Comparison of ENCODE assay signal across 31 cellular contexts in the genomic region with DNA sequence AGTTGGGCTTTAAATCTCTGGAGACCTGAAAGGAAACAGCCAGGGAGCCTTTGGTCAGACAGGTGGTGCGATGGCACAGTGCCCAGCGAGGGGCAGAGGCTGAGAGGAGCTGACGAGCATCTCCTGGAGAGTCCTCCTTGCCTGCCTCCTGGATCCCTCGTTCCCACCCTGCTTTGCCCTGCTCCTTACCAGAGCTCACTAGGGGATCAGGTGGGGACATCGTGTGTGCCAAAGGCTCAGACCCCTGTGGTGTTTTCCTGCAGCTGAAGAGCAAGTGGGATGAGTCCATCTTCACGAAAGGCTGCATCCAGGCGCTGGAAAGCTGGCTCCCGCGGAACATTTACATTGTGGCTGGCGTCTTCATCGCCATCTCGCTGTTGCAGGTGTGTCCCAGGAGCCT. TPM values are rescaled to one million over a fixed set of nuclear protein-coding genes. Genes with fewer than 3 reads are reported as not detected.
DNase-seq lines count a peak whose midpoint lies in the region; ATAC-seq, FAIRE-seq and TF ChIP-seq lines count a peak whose summit lies in the region.
"Had no signal": no experiment of that assay in that cellular context is flagged by ENCODE, and none has a peak within 500 bp of the region (broad histone marks: within the 10 kb centered on the region; RNA-seq: fewer than 3 reads in every experiment).

No MANE protein-coding gene starts in this region.

- H3K9me3 ChIP-seq in sigmoid colon, result no peaks in the 10 kb centered on the region
- no peaks in the 10 kb centered on the region for H3K9me3 ChIP-seq in pancreas
- no peaks in the 10 kb centered on the region for H3K9me3 ChIP-seq in tibial nerve
- H3K9me3 ChIP-seq: A549, SJCRH30 had no signal

- no peak for DNase-seq in activated T-cell treated with anti-CD3 and anti-CD28 coated beads, Interleukin-2, amount 50 U/mL, for 24 hours
- DNase-seq in activated T-cell treated with anti-CD3 and anti-CD28 coated beads for 4 hours, result no peak
- DNase-seq in natural killer cell treated with Interleukin-12 subunit alpha and Interleukin-12 subunit beta and Interleukin-15 and Interleukin-18, amount 100 ng/mL, for 72 hours (ENCODE audit: low spot score), result no peak
- DNase-seq in natural killer cell, result no peak
- DNase-seq in sigmoid colon, result peak; percentile 62
- DNase-seq in pancreas, result no peak
- DNase-seq in CD1c-positive myeloid dendritic cell (ENCODE audit: extremely low spot score), result no peak
- DNase-seq in tibial nerve (ENCODE audit: low spot score in 2 of 2), result no peak
- DNase-seq: activated CD4-positive, alpha-beta T cell treated with anti-CD3 and anti-CD28 coated beads for 48 hours; activated T-cell treated with anti-CD3 and anti-CD28 coated beads, Interleukin-2, amount 50 U/mL, for 72 hours; AML-193; central memory CD4-positive, alpha-beta T cell; endodermal cell; glutamatergic neuron; H9; KBM-7; left ventricle myocardium superior; NCI-H1092; NCI-H1694; NCI-H2171; SJCRH30; stimulated activated naive CD4-positive, alpha-beta T cell; SW 1271; T-helper 9 cell had no signal

- no peak overlapping the region for H3K4me3 Mint-ChIP-seq in activated T-cell treated with anti-CD3 and anti-CD28 coated beads, Interleukin-2, amount 50 U/mL, for 24 hours
- H3K4me3 Mint-ChIP-seq in natural killer cell treated with Interleukin-12 subunit alpha and Interleukin-12 subunit beta and Interleukin-15 and Interleukin-18, amount 100 ng/mL, for 72 hours, result no peak overlapping the region
- H3K4me3 Mint-ChIP-seq in natural killer cell, result no peak overlapping the region
- H3K4me3 Mint-ChIP-seq: activated T-cell treated with anti-CD3 and anti-CD28 coated beads, Interleukin-2, amount 50 U/mL, for 72 hours; dendritic cell treated with granulocyte-macrophage colony-stimulating factor and Interleukin-4, amounts not matched to agents 40 ng/mL and 50 ng/mL, for 4 days; endodermal cell; H9 had no signal

- TF ChIP-seq CTCF in natural killer cell (IDR thresholded peaks at IDR 0.05) (no peak), sigmoid colon (IDR thresholded peaks at IDR 0.05) (no peak), pancreas (IDR thresholded peaks at IDR 0.05) (no peak), tibial nerve (IDR thresholded peaks at IDR 0.05) (no peak)

- H3K4me1 ChIP-seq in sigmoid colon, result no peaks in the 10 kb centered on the region
- H3K4me1 ChIP-seq in pancreas, result no peaks in the 10 kb centered on the region
- H3K4me1 ChIP-seq in tibial nerve, result peaks cover 0 to 51% (median 5%) of the 10 kb centered on the region in 4 donors
- H3K4me1 ChIP-seq: SJCRH30 had no signal

- no peaks in the 10 kb centered on the region for H3K27me3 Mint-ChIP-seq in activated T-cell treated with anti-CD3 and anti-CD28 coated beads, Interleukin-2, amount 50 U/mL, for 24 hours
- H3K27me3 Mint-ChIP-seq in natural killer cell treated with Interleukin-12 subunit alpha and Interleukin-12 subunit beta and Interleukin-15 and Interleukin-18, amount 100 ng/mL, for 72 hours, result no peaks in the 10 kb centered on the region
- no peaks in the 10 kb centered on the region for H3K27me3 Mint-ChIP-seq in natural killer cell (ENCODE audit: low read depth in 2 of 2)
- H3K27me3 Mint-ChIP-seq: dendritic cell treated with granulocyte-macrophage colony-stimulating factor and Interleukin-4, amounts not matched to agents 40 ng/mL and 50 ng/mL, for 4 days had no signal

- peaks cover 96% of the 10 kb centered on the region for H3K36me3 Mint-ChIP-seq in activated T-cell treated with anti-CD3 and anti-CD28 coated beads, Interleukin-2, amount 50 U/mL, for 24 hours (ENCODE audit: low read depth)
- H3K36me3 Mint-ChIP-seq in natural killer cell treated with Interleukin-12 subunit alpha and Interleukin-12 subunit beta and Interleukin-15 and Interleukin-18, amount 100 ng/mL, for 72 hours, result peaks cover 4% of the 10 kb centered on the region
- H3K36me3 Mint-ChIP-seq in natural killer cell, result peaks cover 11% of the 10 kb centered on the region

- TF ChIP-seq EP300 in sigmoid colon (IDR thresholded peaks at IDR 0.05), result no peak
- TF ChIP-seq EP300 in tibial nerve (IDR thresholded peaks at IDR 0.05), result no peak

- H3K4me1 Mint-ChIP-seq in activated T-cell treated with anti-CD3 and anti-CD28 coated beads, Interleukin-2, amount 50 U/mL, for 24 hours (ENCODE audit: low read depth), result peaks cover 27% of the 10 kb centered on the region
- peaks cover 30 to 51% of the 10 kb centered on the region in 2 donors for H3K4me1 Mint-ChIP-seq in natural killer cell treated with Interleukin-12 subunit alpha and Interleukin-12 subunit beta and Interleukin-15 and Interleukin-18, amount 100 ng/mL, for 72 hours (ENCODE audit: low read depth in 2 of 2)
- H3K4me1 Mint-ChIP-seq in natural killer cell, result peaks cover 54 to 59% of the 10 kb centered on the region in 2 donors

- ATAC-seq in natural killer cell treated with Interleukin-12 subunit alpha and Interleukin-12 subunit beta and Interleukin-15 and Interleukin-18, amount 100 ng/mL, for 72 hours, result no peak
- no peak for ATAC-seq in natural killer cell
- no peak for ATAC-seq in pancreas
- ATAC-seq: A549, left ventricle myocardium superior had no signal

- H3K36me3 ChIP-seq in sigmoid colon (peaks cover 10 to 94% (median 56%) of the 10 kb centered on the region in 4 donors), pancreas (peaks cover 6 to 64% (median 14%) of the 10 kb centered on the region in 3 donors), tibial nerve (peaks cover 10 to 100% (median 35%) of the 10 kb centered on the region in 3 donors)

- H3K4me3 ChIP-seq in sigmoid colon (no peak overlapping the region), pancreas (no peak overlapping the region), tibial nerve (no peak overlapping the region)
- H3K4me3 ChIP-seq: A549, SJCRH30, skin epidermis had no signal

- H3K27ac ChIP-seq in sigmoid colon (no peak overlapping the region), pancreas (no peak overlapping the region), tibial nerve (peak overlapping the region in 2 of 4 donors; percentile 32 to 63)
- H3K27ac ChIP-seq: SJCRH30 had no signal

- H3K27ac Mint-ChIP-seq in activated T-cell treated with anti-CD3 and anti-CD28 coated beads, Interleukin-2, amount 50 U/mL, for 24 hours, result peak overlapping the region; percentile 37
- peak overlapping the region; percentile 46 to 87 for H3K27ac Mint-ChIP-seq in natural killer cell treated with Interleukin-12 subunit alpha and Interleukin-12 subunit beta and Interleukin-15 and Interleukin-18, amount 100 ng/mL, for 72 hours
- H3K27ac Mint-ChIP-seq in natural killer cell, result peak overlapping the region in 1 of 2 donors; percentile 79
- H3K27ac Mint-ChIP-seq: endodermal cell had no signal

- intact Hi-C loops in natural killer cell (cut with micrococcal nuclease) (no loop called here), sigmoid colon (cut with DNase I) (no loop called here), pancreas (cut with DNase I) (no loop called here)

- no peaks in the 10 kb centered on the region for H3K27me3 ChIP-seq in sigmoid colon
- no peaks in the 10 kb centered on the region for H3K27me3 ChIP-seq in pancreas
- no peaks in the 10 kb centered on the region for H3K27me3 ChIP-seq in tibial nerve
- H3K27me3 ChIP-seq: SJCRH30 had no signal

- no peaks in the 10 kb centered on the region for H3K9me3 Mint-ChIP-seq in activated T-cell treated with anti-CD3 and anti-CD28 coated beads, Interleukin-2, amount 50 U/mL, for 24 hours
- H3K9me3 Mint-ChIP-seq in natural killer cell treated with Interleukin-12 subunit alpha and Interleukin-12 subunit beta and Interleukin-15 and Interleukin-18, amount 100 ng/mL, for 72 hours, result no peaks in the 10 kb centered on the region
- no peaks in the 10 kb centered on the region for H3K9me3 Mint-ChIP-seq in natural killer cell
- H3K9me3 Mint-ChIP-seq: activated T-cell treated with anti-CD3 and anti-CD28 coated beads, Interleukin-2, amount 50 U/mL, for 72 hours; dendritic cell treated with granulocyte-macrophage colony-stimulating factor and Interleukin-4, amounts not matched to agents 40 ng/mL and 50 ng/mL, for 4 days; endodermal cell; H9 had no signal

- TF ChIP-seq POLR2A in sigmoid colon (IDR thresholded peaks at IDR 0.05) (no peak), tibial nerve (IDR thresholded peaks at IDR 0.05) (no peak)

- 91 to 92% methylated on average over 12 of the region's 12 CpGs for WGBS in sigmoid colon, 2 donors
- WGBS in pancreas, 2 donors, result 89 to 90% methylated on average over 12 of the region's 12 CpGs
- 89 to 93% methylated on average over 12 of the region's 12 CpGs for WGBS in tibial nerve, 2 donors

- no peak for FAIRE-seq in pancreas (lab: Jason Lieb, UNC)
- FAIRE-seq: A549, GM12891, islet of Langerhans, urothelium cell line had no signal

RNA-seq across cellular contexts. Expression of gene SH2D4B, which starts 21.8 kb away (rescaled TPM):
- total RNA-seq in natural killer cell treated with Interleukin-12 subunit alpha and Interleukin-12 subunit beta and Interleukin-15 and Interleukin-18, amount 100 ng/mL, for 72 hours, result under 1 TPM; 0.25 to 0.40 TPM
- under 1 TPM; 0.19 to 0.30 (median 0.27) TPM for total RNA-seq in natural killer cell
- total RNA-seq in sigmoid colon, result under 1 TPM in 1 of 4 donors, not detected in 3; 0.33 TPM
- polyA plus RNA-seq in sigmoid colon, result under 1 TPM in 1 of 3 donors, not detected in 2; 0.06 TPM
- total RNA-seq in pancreas, result not detected
- polyA plus RNA-seq in pancreas, result under 1 TPM in 1 of 2 donors, not detected in 1; 0.02 TPM
- total RNA-seq in tibial nerve, result not detected
- total RNA-seq: left ventricle myocardium superior, M059J, SJCRH30 had no signal
